8 cellular contexts compared by ENCODE assay signal in the genomic region with DNA sequence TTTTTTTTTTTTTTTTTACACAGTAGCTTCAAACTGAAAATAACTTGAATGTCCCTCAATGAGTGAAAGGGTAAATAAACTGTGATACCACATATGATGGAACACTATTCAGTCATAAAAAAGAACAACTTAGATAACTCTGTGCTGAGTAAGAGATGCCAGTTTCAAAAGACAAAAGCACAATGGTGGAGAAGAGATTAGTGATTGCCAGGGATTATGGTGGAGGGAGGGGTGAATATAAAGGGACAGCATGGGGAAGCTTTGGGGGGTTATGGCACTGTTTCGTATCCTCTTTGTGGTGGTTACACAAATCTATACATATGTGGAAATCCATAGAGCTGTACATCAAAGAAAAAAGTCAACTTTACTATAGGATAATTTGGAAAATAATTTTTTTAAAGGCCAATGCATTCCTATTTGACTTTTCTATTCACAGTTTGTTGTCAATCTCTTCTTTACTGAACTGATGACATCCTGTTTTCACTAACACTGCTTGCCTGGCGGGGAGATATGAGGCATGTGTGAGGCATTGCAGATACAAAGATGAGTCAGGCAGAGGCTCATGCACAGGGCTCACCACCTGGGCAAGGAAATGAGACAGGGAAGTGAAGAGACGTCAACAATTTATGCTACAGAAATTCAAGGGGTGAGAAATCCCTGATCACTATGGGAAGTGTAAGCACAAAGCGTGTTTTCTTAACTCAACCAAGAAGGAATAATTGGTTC.
A peak's percentile ranks its signal among the peaks of the same experiment; 100 is the strongest.
DNase-seq lines count a peak whose midpoint lies in the region; ATAC-seq and TF ChIP-seq lines count a peak whose summit lies in the region.

No MANE protein-coding gene starts in this region.

- no peaks in the 10 kb centered on the region for H3K79me2 ChIP-seq in ACC112 (ENCODE audit: control insufficient read depth, insufficient read depth, low read length, unreplicated experiment)

- TF ChIP-seq POLR2A in tibial nerve (IDR thresholded peaks at IDR 0.05): no peak

- ATAC-seq in GM19328 (IDR thresholded peaks at IDR 0.05; ENCODE audit: unreplicated experiment): peak; percentile 73
- peak; percentile 82 for ATAC-seq in HG03439 (IDR thresholded peaks at IDR 0.05; ENCODE audit: unreplicated experiment)

- TF ChIP-seq CTCF in tibial nerve (IDR thresholded peaks at IDR 0.05): no peak

- no peak overlapping the region for H2AFZ ChIP-seq in ACC112 (ENCODE audit: low read length, unreplicated experiment)

- H3K4me1 ChIP-seq in ACC112 (ENCODE audit: control insufficient read depth, insufficient read depth, low read length, unreplicated experiment) (peaks cover 50% of the 10 kb centered on the region), tibial nerve (peaks cover 4 to 19% (median 6%) of the 10 kb centered on the region in 4 donors)

- no peak for TF ChIP-seq EP300 in tibial nerve (IDR thresholded peaks at IDR 0.05)

- H3K9me3 ChIP-seq in tibial nerve: no peaks in the 10 kb centered on the region

- peak; percentile 10 to 26 (median 20) for DNase-seq in activated CD4-positive, CD25-positive, alpha-beta regulatory T cell (lab: John Stamatoyannopoulos, UW)
- peak; percentile 92 to 96 for DNase-seq in dermis microvascular lymphatic vessel endothelial cell (ENCODE audit: low read depth in 2 of 2)
- peak; percentile 38 to 62 (median 44) for DNase-seq in stimulated activated CD4-positive, alpha-beta T cell treated with anti-CD3 and anti-CD28 coated beads, Interleukin-12 subunit alpha, Interleukin-12 subunit beta, amount 100 ng/mL, for 48 hours (ENCODE audit: low read depth in 2 of 3, low spot score in 1 of 3)
- DNase-seq in SHP77 treated with DMSO at 0.1 percent for 48 hours (lab: John Stamatoyannopoulos, UW): no peak
- no peak for DNase-seq in tibial nerve (ENCODE audit: low spot score in 2 of 2)

- H3K36me3 ChIP-seq in ACC112 (ENCODE audit: insufficient read depth, low read length) (no peaks in the 10 kb centered on the region), tibial nerve (no peaks in the 10 kb centered on the region)

- peak overlapping the region; percentile 98 for H3K27ac ChIP-seq in ACC112 (ENCODE audit: low read depth, low read length)
- H3K27ac ChIP-seq in tibial nerve: no peak overlapping the region

- no peaks in the 10 kb centered on the region for H3K27me3 ChIP-seq in ACC112 (ENCODE audit: insufficient read depth, low read length)
- no peaks in the 10 kb centered on the region for H3K27me3 ChIP-seq in tibial nerve

- H3K4me3 ChIP-seq in ACC112 (ENCODE audit: low read depth, low read length): no peak overlapping the region
- H3K4me3 ChIP-seq in tibial nerve: no peak overlapping the region

- WGBS in tibial nerve, 2 donors: 83 to 85% methylated on average over 4 of the region's 4 CpGs

Comparison
In these comparisons a context has a peak if more than half of its experiments do, and no peak if none do; other contexts are left out.
1. DNase-seq: peak in activated CD4-positive, CD25-positive, alpha-beta regulatory T cell (4 of 4), dermis microvascular lymphatic vessel endothelial cell (2 of 2) and stimulated activated CD4-positive, alpha-beta T cell treated with anti-CD3 and anti-CD28 coated beads, Interleukin-12 subunit alpha, Interleukin-12 subunit beta, amount 100 ng/mL, for 48 hours (3 of 3); none in SHP77 treated with DMSO at 0.1 percent for 48 hours (single experiment) and tibial nerve (0 of 2).